Comparison of ENCODE assay signal across 12 cellular contexts in genomic region chr1:67367370-67368345, GRCh38. TPM values are rescaled to one million over a fixed set of nuclear protein-coding genes. Genes with fewer than 3 reads are reported as not detected.
DNase-seq lines count a peak whose midpoint lies in the region; ATAC-seq and TF ChIP-seq lines count a peak whose summit lies in the region.
"Had no signal": no experiment of that assay in that cellular context is flagged by ENCODE, and none has a peak within 500 bp of the region (broad histone marks: within the 10 kb centered on the region; RNA-seq: fewer than 3 reads in every experiment).

No MANE protein-coding gene starts in this region.

- ATAC-seq in HG02588 (IDR thresholded peaks at IDR 0.05; ENCODE audit: unreplicated experiment) = no peak
- ATAC-seq in GM21381 (IDR thresholded peaks at IDR 0.05; ENCODE audit: unreplicated experiment) = no peak
- no peak for ATAC-seq in HG02678 (IDR thresholded peaks at IDR 0.05; ENCODE audit: unreplicated experiment)
- ATAC-seq: effector memory CD8-positive, alpha-beta T cell had no signal

- intact Hi-C loops in ovary (cut with DNase I) = no loop called here

- peaks cover 6% of the 10 kb centered on the region for H3K4me1 ChIP-seq in ovary (ENCODE audit: insufficient read depth)

- no peaks in the 10 kb centered on the region for H3K27me3 ChIP-seq in ovary

- H3K9me3 ChIP-seq in ovary = no peaks in the 10 kb centered on the region

- peak; percentile 10 to 68 (median 23) for DNase-seq in NCI-H1417 (lab: John Stamatoyannopoulos, UW)
- DNase-seq in NCI-H1417 treated with DMSO at 0.1 percent for 48 hours (lab: John Stamatoyannopoulos, UW) = no peak
- peak; percentile 63 for DNase-seq in NCI-H2171 (lab: John Stamatoyannopoulos, UW)
- peak; percentile 69 for DNase-seq in choroid plexus epithelial cell (ENCODE audit: low read depth)
- DNase-seq in ovary = peak; percentile 54 to 84 (median 67)
- DNase-seq: effector memory CD8-positive, alpha-beta T cell; naive B cell; NCI-H226 had no signal

- 20 to 40% (median 24%) methylated on average over 8 of the region's 8 CpGs for WGBS in ovary, 3 donors

- TF ChIP-seq EP300 in ovary (IDR thresholded peaks at IDR 0.05) = no peak

- H3K4me3 ChIP-seq in choroid plexus epithelial cell (ENCODE audit: low read depth, low read length) = no peak overlapping the region
- no peak overlapping the region for H3K4me3 ChIP-seq in ovary

- no peak overlapping the region for H3K27ac ChIP-seq in ovary
- H3K27ac ChIP-seq: 22Rv1 had no signal

- no peaks in the 10 kb centered on the region for H3K36me3 ChIP-seq in ovary

- TF ChIP-seq CTCF in choroid plexus epithelial cell (conservative IDR thresholded peaks at IDR 0.05; ENCODE audit: low read depth, low read length) = peak; percentile 41
- TF ChIP-seq CTCF in ovary (IDR thresholded peaks at IDR 0.05) = no peak

- TF ChIP-seq POLR2A in ovary (IDR thresholded peaks at IDR 0.05) = no peak

RNA-seq across cellular contexts. Expression of gene IL12RB2, which starts 60.0 kb away (rescaled TPM):
- total RNA-seq in ovary = 1 to 10 TPM in 2 of 7 donors, under 1 TPM in 3, not detected in 2; 0.25 to 1.7 (median 0.61) TPM
- polyA plus RNA-seq in ovary = 1 to 10 TPM in 1 of 2 donors, under 1 TPM in 1; 0.02 to 1.8 TPM
